14 cellular contexts compared by ENCODE assay signal in the genomic region with DNA sequence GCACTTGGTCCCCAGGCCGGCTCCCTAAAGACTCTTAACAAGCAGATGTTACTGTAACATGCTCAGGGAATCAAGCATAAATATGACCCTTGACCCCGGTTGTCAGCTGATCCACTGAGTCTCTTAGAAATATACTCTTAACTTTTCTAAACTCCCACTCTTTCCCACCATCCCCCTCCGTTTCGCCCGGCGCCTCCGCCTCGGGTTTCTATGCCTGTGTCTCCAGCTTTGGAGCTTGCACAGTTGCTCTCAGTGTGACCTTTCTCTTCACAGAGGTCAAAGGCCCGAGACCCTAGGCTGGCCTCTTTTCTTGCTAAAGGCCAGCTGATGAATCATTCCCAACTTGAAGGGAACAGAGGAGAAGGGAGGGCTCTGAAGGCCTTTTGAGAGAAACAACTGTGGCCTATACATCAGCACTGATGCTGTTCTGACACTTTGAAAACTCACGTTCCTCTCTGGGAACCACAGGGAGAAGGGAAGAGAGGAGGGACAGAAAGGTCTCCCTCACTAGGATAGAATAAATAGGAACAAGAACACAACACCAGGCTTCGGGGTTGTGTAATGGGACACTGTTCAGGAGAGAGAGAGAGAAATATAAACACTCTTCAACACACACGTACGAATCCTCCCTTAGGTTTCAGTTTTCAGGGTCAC.
A peak's percentile ranks its signal among the peaks of the same experiment; 100 is the strongest.
DNase-seq lines count a peak whose midpoint lies in the region; ATAC-seq and TF ChIP-seq lines count a peak whose summit lies in the region.
"Had no signal": no experiment of that assay in that cellular context is flagged by ENCODE, and none has a peak within 500 bp of the region (broad histone marks: within the 10 kb centered on the region; RNA-seq: fewer than 3 reads in every experiment).

No MANE protein-coding gene starts in this region.

- intact Hi-C loops in Right ventricle myocardium inferior (cut with DNase I), result loop anchor here (10.0 kb wide), 1 partner anchor 401 kb away; no protein-coding TSS in a partner anchor
- intact Hi-C loops in cardiac septum (cut with DNase I), result loop anchor here (10.0 kb wide), 3 partner anchors 241 to 581 kb away; no protein-coding TSS in a partner anchor
- intact Hi-C loops in vagina (cut with DNase I), result loop anchor here (10.0 kb wide), 2 partner anchors 401 to 479 kb away; no protein-coding TSS in a partner anchor

- no peak for TF ChIP-seq POLR2A in vagina (IDR thresholded peaks at IDR 0.05)

- no peak for TF ChIP-seq CTCF in chondrocyte (IDR thresholded peaks at IDR 0.05)
- TF ChIP-seq CTCF in liver (IDR thresholded peaks at IDR 0.05; ENCODE audit: low read depth, low read length, missing input control), result no peak
- TF ChIP-seq CTCF in vagina (IDR thresholded peaks at IDR 0.05), result no peak

- H3K4me3 Mint-ChIP-seq in chondrocyte (ENCODE audit: unreplicated experiment), result no peak overlapping the region

- peaks cover 8% of the 10 kb centered on the region for H3K9me3 Mint-ChIP-seq in chondrocyte (ENCODE audit: low read depth)

- 63% methylated on average over 13 of the region's 13 CpGs for WGBS in liver

- H3K27me3 Mint-ChIP-seq in chondrocyte (ENCODE audit: low read depth), result no peaks in the 10 kb centered on the region
- H3K27me3 Mint-ChIP-seq: progenitor cell of endocrine pancreas had no signal

- peak in 1 of 2 donors; percentile 19 for TF ChIP-seq RAD21 in liver (IDR thresholded peaks at IDR 0.05)

- peak overlapping the region; percentile 80 for H3K27ac Mint-ChIP-seq in chondrocyte (ENCODE audit: unreplicated experiment)
- H3K27ac Mint-ChIP-seq: progenitor cell of endocrine pancreas had no signal

- H3K9me3 ChIP-seq in liver (ENCODE audit: control insufficient read depth in 4 of 4, low read length in 3 of 4) (no peaks in the 10 kb centered on the region), vagina (no peaks in the 10 kb centered on the region)
- H3K9me3 ChIP-seq: esophagus muscularis mucosa, lower lobe of right lung had no signal

- H3K4me3 ChIP-seq in liver (ENCODE audit: low read depth in 1 of 3, low read length in 3 of 3) (no peak overlapping the region), vagina (no peak overlapping the region)
- H3K4me3 ChIP-seq: esophagus muscularis mucosa, lower lobe of right lung had no signal

- H3K36me3 ChIP-seq in liver (ENCODE audit: control insufficient read depth in 4 of 4, insufficient read depth in 3 of 4, low read depth in 1 of 4, low read length in 3 of 4) (no peaks in the 10 kb centered on the region), vagina (no peaks in the 10 kb centered on the region)
- H3K36me3 ChIP-seq: esophagus muscularis mucosa, lower lobe of right lung had no signal

- H3K27ac ChIP-seq in liver (ENCODE audit: low read depth in 1 of 2, low read length in 2 of 2), result no peak overlapping the region
- H3K27ac ChIP-seq in vagina, result peak overlapping the region; percentile 56
- H3K27ac ChIP-seq: lower lobe of right lung had no signal

- peak; percentile 59 for ATAC-seq in Right ventricle myocardium inferior
- ATAC-seq in GM21825 (IDR thresholded peaks at IDR 0.05; ENCODE audit: unreplicated experiment), result no peak

- H3K27me3 ChIP-seq in liver (ENCODE audit: control insufficient read depth in 4 of 4, insufficient read depth in 4 of 4, low read length in 3 of 4), result no peaks in the 10 kb centered on the region
- H3K27me3 ChIP-seq in vagina, result no peaks in the 10 kb centered on the region
- H3K27me3 ChIP-seq: esophagus muscularis mucosa had no signal

- peak; percentile 69 for DNase-seq in Right ventricle myocardium inferior (ENCODE audit: missing footprints)
- no peak for DNase-seq in cardiac septum (ENCODE audit: low spot score)
- DNase-seq in chondrocyte (ENCODE audit: low spot score), result no peak
- DNase-seq in vagina (ENCODE audit: extremely low spot score in 2 of 2), result no peak
- no peak for DNase-seq in mucosa of gallbladder (ENCODE audit: low spot score)
- no peak for DNase-seq in CD1c-positive myeloid dendritic cell (ENCODE audit: extremely low spot score)
- DNase-seq: KG1, lower lobe of right lung, RPMI8226, substantia nigra had no signal

- no peak overlapping the region for H3K9ac ChIP-seq in liver (ENCODE audit: low read depth in 1 of 2, low read length in 2 of 2)

- peaks cover 4% of the 10 kb centered on the region for H3K36me3 Mint-ChIP-seq in chondrocyte (ENCODE audit: low read depth)

- no peaks in the 10 kb centered on the region for H3K4me1 ChIP-seq in liver (ENCODE audit: control insufficient read depth in 4 of 4, insufficient read depth in 4 of 4, low read length in 3 of 4)
- no peaks in the 10 kb centered on the region for H3K4me1 ChIP-seq in vagina
- H3K4me1 ChIP-seq: lower lobe of right lung had no signal

- peaks cover 37% of the 10 kb centered on the region for H3K4me1 Mint-ChIP-seq in chondrocyte (ENCODE audit: low read depth)

TF ChIP-seq in liver, 16 proteins besides CTCF, POLR2A, EP300 and RAD21:
- TF ChIP-seq JUND (IDR thresholded peaks at IDR 0.05) (peak; percentile 19), RXRA (IDR thresholded peaks at IDR 0.05) (peak in 1 of 2 donors; percentile 26), NR2F2 (IDR thresholded peaks at IDR 0.05) (peak; percentile 99)
- TF ChIP-seq, protein P1, sequence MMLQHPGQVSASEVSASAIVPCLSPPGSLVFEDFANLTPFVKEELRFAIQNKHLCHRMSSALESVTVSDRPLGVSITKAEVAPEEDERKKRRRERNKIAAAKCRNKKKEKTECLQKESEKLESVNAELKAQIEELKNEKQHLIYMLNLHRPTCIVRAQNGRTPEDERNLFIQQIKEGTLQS (IDR thresholded peaks at IDR 0.05), result no peak
